ENCODE assay signal across 26 cellular contexts in genomic region chr4:86521373-86521969, GRCh38.
DNase-seq lines count a peak whose midpoint lies in the region; TF ChIP-seq lines count a peak whose summit lies in the region.
"Had no signal": no experiment of that assay in that cellular context is flagged by ENCODE, and none has a peak within 500 bp of the region (broad histone marks: within the 10 kb centered on the region; RNA-seq: fewer than 3 reads in every experiment).

No MANE protein-coding gene starts in this region.

- no peak overlapping the region for H3K27ac ChIP-seq in breast epithelium
- H3K27ac ChIP-seq: adrenal gland, body of pancreas, Peyer's patch, uterus, VCaP had no signal

- DNase-seq in SIG-M5 treated with dmso at 0.1 percent for 504 hours (lab: John Stamatoyannopoulos, UW; ENCODE audit: unreplicated experiment) = peak; percentile 31
- no peak for DNase-seq in SIG-M5 (lab: John Stamatoyannopoulos, UW)
- DNase-seq in HT1080 (ENCODE audit: low read depth) = peak; percentile 4
- peak; percentile 69 for DNase-seq in UCSD-AML1 (lab: John Stamatoyannopoulos, UW; ENCODE audit: unreplicated experiment)
- DNase-seq in COLO668 (lab: John Stamatoyannopoulos, UW; ENCODE audit: unreplicated experiment) = no peak
- DNase-seq in breast epithelium (ENCODE audit: low spot score in 2 of 2) = no peak
- no peak for DNase-seq in NCI-H2081 treated with DMSO at 0.1 percent for 48 hours (lab: John Stamatoyannopoulos, UW)
- DNase-seq in activated effector memory CD4-positive, alpha-beta T cell treated with Interleukin-2 at 50 U/mL for 16 hours = no peak
- DNase-seq: 8988T; activated CD4-positive, alpha-beta T cell treated with anti-CD3 and anti-CD28 coated beads, Interleukin-2, amount 10 ng/mL, durations not matched to agents 24 days and 14 days; activated naive CD4-positive, alpha-beta T cell treated with Interleukin-2 at 50 U/mL for 16 hours; activated T-cell treated with anti-CD3 and anti-CD28 coated beads, Interleukin-2, amount 50 U/mL, for 48 hours; adrenal gland; body of pancreas; CD4-positive, alpha-beta T cell; DMS 273 treated with DMSO at 0.1 percent for 48 hours; Karpas-422; left lung; NCI-H510A; NK-92 treated with Interleukin-12 subunit alpha and Interleukin-12 subunit beta, amount 100 ng/mL, for 24 hours; occipital lobe; Peyer's patch; stimulated activated CD4-positive, alpha-beta T cell treated with anti-CD3 and anti-CD28 coated beads, Interleukin-15, amount 100 ng/mL, for 24 hours; stimulated activated naive CD4-positive, alpha-beta T cell treated with Interleukin-2 at 50 U/mL for 16 hours; uterus had no signal

- no peak for TF ChIP-seq POLR2A in breast epithelium (IDR thresholded peaks at IDR 0.05)

- H3K4me1 ChIP-seq in breast epithelium = no peaks in the 10 kb centered on the region
- H3K4me1 ChIP-seq: adrenal gland, body of pancreas, Peyer's patch, uterus had no signal

- H3K27me3 ChIP-seq in breast epithelium = no peaks in the 10 kb centered on the region
- H3K27me3 ChIP-seq: adrenal gland, body of pancreas, left lung, Peyer's patch, uterus had no signal

- no peaks in the 10 kb centered on the region for H3K36me3 ChIP-seq in breast epithelium
- H3K36me3 ChIP-seq: adrenal gland, left lung, Peyer's patch, uterus had no signal

- intact Hi-C loops in breast epithelium (cut with DNase I; ENCODE audit: low total_unique reads) = no loop called here

- TF ChIP-seq CTCF in breast epithelium (IDR thresholded peaks at IDR 0.05) = no peak

- H3K4me3 ChIP-seq in breast epithelium = no peak overlapping the region
- H3K4me3 ChIP-seq: adrenal gland, body of pancreas, left lung, Peyer's patch, uterus had no signal

- peaks cover 0 to 26% of the 10 kb centered on the region in 2 donors for H3K9me3 ChIP-seq in breast epithelium
- H3K9me3 ChIP-seq: adrenal gland, Peyer's patch, uterus had no signal

Comparison
In these comparisons a context has a peak if more than half of its experiments do, and no peak if none do; other contexts are left out.
1. DNase-seq: peak in SIG-M5 treated with dmso at 0.1 percent for 504 hours (single experiment), HT1080 (single experiment) and UCSD-AML1 (single experiment); none in SIG-M5 (single experiment), COLO668 (single experiment), breast epithelium (0 of 2), NCI-H2081 treated with DMSO at 0.1 percent for 48 hours (single experiment) and activated effector memory CD4-positive, alpha-beta T cell treated with Interleukin-2 at 50 U/mL for 16 hours (single experiment).